Comparison of ENCODE assay signal across 9 cellular contexts in the genomic region with DNA sequence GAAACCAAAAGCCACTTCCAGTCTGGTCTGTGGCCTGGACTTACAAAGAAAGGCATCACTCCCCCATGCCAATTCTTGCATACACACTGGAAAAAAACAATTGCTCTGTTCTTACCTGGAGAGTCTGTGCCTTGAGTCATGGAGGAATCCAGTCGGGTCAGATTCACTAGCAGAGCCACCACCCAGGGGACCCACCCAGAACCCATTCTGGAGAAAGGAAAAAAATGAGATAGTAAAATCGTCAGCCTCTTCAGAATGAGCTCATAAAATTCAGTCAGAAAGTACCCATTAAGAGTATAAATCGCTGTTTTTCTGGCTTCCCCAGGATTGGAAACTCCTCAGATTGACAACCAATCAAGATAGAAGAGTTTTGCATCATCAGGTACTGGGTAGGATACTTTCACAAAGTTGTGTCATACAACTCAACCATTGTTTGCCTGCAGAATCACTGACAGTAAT. TPM values are rescaled to one million over a fixed set of nuclear protein-coding genes. Genes with fewer than 3 reads are reported as not detected.
DNase-seq lines count a peak whose midpoint lies in the region; ATAC-seq and TF ChIP-seq lines count a peak whose summit lies in the region.
"Had no signal": no experiment of that assay in that cellular context is flagged by ENCODE, and none has a peak within 500 bp of the region (broad histone marks: within the 10 kb centered on the region; RNA-seq: fewer than 3 reads in every experiment).

Gene HLA-DOB, minus strand, starts transcription at position 257 of the 459 bp plus-strand sequence. Its CDS starts 51 bp downstream, at position 206.

- intact Hi-C loops in A673 (cut with micrococcal nuclease; ENCODE audit: unreplicated experiment) = no loop called here

- H3K27ac ChIP-seq in A673 (ENCODE audit: low read depth, low read length, poor library complexity, severe bottlenecking) (no peak within 1 kb of the TSS), RWPE2 (ENCODE audit: poor library complexity, severe bottlenecking) (no peak within 1 kb of the TSS)
- H3K27ac ChIP-seq: SK-N-MC had no signal

- POLR2A ChIA-PET in A673 (lab: Charles Lee; ENCODE audit: low non-redundant PET) = no interaction called here

- CTCF ChIA-PET in A673 (lab: Charles Lee) = no interaction called here

- ATAC-seq in GM19395 (IDR thresholded peaks at IDR 0.05; ENCODE audit: unreplicated experiment) (peak; percentile 51), RWPE2 (ENCODE audit: low read depth) (peak; percentile 65), HG03521 (IDR thresholded peaks at IDR 0.05; ENCODE audit: unreplicated experiment) (no peak)

- H3K9me3 ChIP-seq in A673 (ENCODE audit: low read depth, low read length, poor library complexity, severe bottlenecking) (no peaks in the 10 kb centered on the region), RWPE2 (ENCODE audit: severe bottlenecking) (no peaks in the 10 kb centered on the region)

- H3K27me3 ChIP-seq in A673 (replicated peaks; ENCODE audit: insufficient read depth, low read depth, low read length, poor library complexity) (no peaks in the 10 kb centered on the region), RWPE2 (ENCODE audit: insufficient read depth, poor library complexity, severe bottlenecking) (no peaks in the 10 kb centered on the region)

- BruUV-seq in A673 (replicated peaks; lab: Mats Ljungman, UMichigan) = no TSS peak

- TF ChIP-seq CTCF in A673 (conservative IDR thresholded peaks at IDR 0.05; ENCODE audit: low read depth, low read length) (no peak), RWPE2 (IDR thresholded peaks at IDR 0.05; ENCODE audit: poor library complexity, severe bottlenecking) (no peak), foreskin fibroblast (IDR thresholded peaks at IDR 0.05; ENCODE audit: low read depth, low read length) (no peak)

- no peaks in the 10 kb centered on the region for H3K4me1 ChIP-seq in A673 (ENCODE audit: insufficient read depth, low read length, poor library complexity, severe bottlenecking)
- peaks cover 14% of the 10 kb centered on the region for H3K4me1 ChIP-seq in RWPE2 (ENCODE audit: insufficient read depth, poor library complexity, severe bottlenecking)

- peak; percentile 37 for DNase-seq in A673 (ENCODE audit: low spot score)
- DNase-seq in RWPE2 (ENCODE audit: low spot score) = no peak
- peak; percentile 18 for DNase-seq in hepatic stellate cell (ENCODE audit: low spot score)
- no peak for DNase-seq in foreskin fibroblast
- no peak for DNase-seq in OCI-M1 (lab: John Stamatoyannopoulos, UW)
- DNase-seq in stimulated activated CD4-positive, alpha-beta T cell treated with anti-CD3 and anti-CD28 coated beads, Interleukin-12 subunit alpha, Interleukin-12 subunit beta, amount 100 ng/mL, for 4 hours = no peak

- H3K36me3 ChIP-seq in A673 (ENCODE audit: insufficient read depth, low read length, poor library complexity, severe bottlenecking) (no peaks in the 10 kb centered on the region), RWPE2 (ENCODE audit: low read depth) (no peaks in the 10 kb centered on the region)

- H3K4me3 ChIP-seq in A673 (ENCODE audit: low read depth, low read length, poor library complexity, severe bottlenecking) = no peak within 1 kb of the TSS
- no peak within 1 kb of the TSS for H3K4me3 ChIP-seq in RWPE2 (ENCODE audit: severe bottlenecking)
- H3K4me3 ChIP-seq in foreskin fibroblast (ENCODE audit: low read depth in 1 of 2, low read length in 2 of 2) = no peak within 1 kb of the TSS
- H3K4me3 ChIP-seq: SK-N-MC had no signal

RNA-seq across cellular contexts. Expression of gene HLA-DOB, which starts in this region (rescaled TPM):
- total RNA-seq in A673 (2021) = 2.0 and 2.8 TPM in 2 replicates

Comparison
In these comparisons a context has a peak if more than half of its experiments do, and no peak if none do; other contexts are left out.
1. DNase-seq: peak in A673 (single experiment) and hepatic stellate cell (single experiment); none in RWPE2 (single experiment), foreskin fibroblast (0 of 2), OCI-M1 (single experiment) and stimulated activated CD4-positive, alpha-beta T cell treated with anti-CD3 and anti-CD28 coated beads, Interleukin-12 subunit alpha, Interleukin-12 subunit beta, amount 100 ng/mL, for 4 hours (single experiment).